13 cellular contexts compared by ENCODE assay signal in genomic region chr6:156846845-156847599, GRCh38.
DNase-seq lines count a peak whose midpoint lies in the region; ATAC-seq and TF ChIP-seq lines count a peak whose summit lies in the region.
"Had no signal": no experiment of that assay in that cellular context is flagged by ENCODE, and none has a peak within 500 bp of the region (broad histone marks: within the 10 kb centered on the region; RNA-seq: fewer than 3 reads in every experiment).

No MANE protein-coding gene starts in this region.

- no peak overlapping the region for H2BK120ac ChIP-seq in mesenchymal stem cell (ENCODE audit: low read depth, low read length)

- DNase-seq in CD8-positive, alpha-beta memory T cell, result no peak
- no peak for DNase-seq in activated naive CD8-positive, alpha-beta T cell treated with anti-CD3 and anti-CD28 coated beads for 36 hours
- DNase-seq in mesenchymal stem cell (no peak), HAP-1 (ENCODE audit: low spot score in 2 of 2) (no peak), BE2C (no peak), superior temporal gyrus (ENCODE audit: extremely low spot score) (no peak)
- DNase-seq: activated CD4-positive, alpha-beta T cell treated with anti-CD3 and anti-CD28 coated beads, Interleukin-2, amount 50 U/mL, for 1 hour; activated effector memory CD4-positive, alpha-beta T cell treated with Interleukin-2 at 50 U/mL for 16 hours; NCI-H1930; stimulated activated CD4-positive, alpha-beta T cell treated with anti-CD3 and anti-CD28 coated beads, Interleukin-2, amount 100 ng/mL, for 24 hours had no signal

- POLR2A ChIA-PET in CD8-positive, alpha-beta memory T cell (lab: Charles Lee), result no interaction called here

- H3K23ac ChIP-seq in mesenchymal stem cell (ENCODE audit: low read length in 2 of 2), result no peak overlapping the region

- peaks cover 23% of the 10 kb centered on the region for H3K79me1 ChIP-seq in mesenchymal stem cell (replicated peaks; ENCODE audit: low read length, poor library complexity, severe bottlenecking)

- no peak overlapping the region for H4K8ac ChIP-seq in mesenchymal stem cell (ENCODE audit: low read length)

- H3K9ac ChIP-seq in BLaER1 (no peak overlapping the region; the same call in 1 of the 2 replicates), mesenchymal stem cell (ENCODE audit: low read length) (no peak overlapping the region)

- peak overlapping the region; percentile 35 for H2AK5ac ChIP-seq in mesenchymal stem cell (ENCODE audit: low read length, severe bottlenecking)

- H3K27ac ChIP-seq in BLaER1 (peak overlapping the region; percentile 27; the same call in 1 of the 2 replicates), mesenchymal stem cell (ENCODE audit: low read length, poor library complexity, severe bottlenecking) (no peak overlapping the region)
- no peak overlapping the region for H3K27ac ChIP-seq in CD8-positive, alpha-beta memory T cell (ENCODE audit: low read depth, low read length)

- H3K27me3 ChIP-seq in BLaER1, result no peaks in the 10 kb centered on the region
- no peaks in the 10 kb centered on the region for H3K27me3 ChIP-seq in CD8-positive, alpha-beta memory T cell (ENCODE audit: insufficient read depth, low read length, poor library complexity, severe bottlenecking)
- H3K27me3 ChIP-seq in mesenchymal stem cell (ENCODE audit: control insufficient read depth in 1 of 2, insufficient read depth in 1 of 2, low read length in 2 of 2), result no peaks in the 10 kb centered on the region
- no peaks in the 10 kb centered on the region for H3K27me3 ChIP-seq in HAP-1 (ENCODE audit: low read depth)
- H3K27me3 ChIP-seq in BE2C, result no peaks in the 10 kb centered on the region
- H3K27me3 ChIP-seq: upper lobe of left lung had no signal

- H4K91ac ChIP-seq in mesenchymal stem cell (ENCODE audit: low read length), result no peak overlapping the region

- peaks cover 91% of the 10 kb centered on the region for H3K4me1 ChIP-seq in BLaER1
- H3K4me1 ChIP-seq in CD8-positive, alpha-beta memory T cell (ENCODE audit: insufficient read depth, low read length), result peaks cover 37% of the 10 kb centered on the region
- H3K4me1 ChIP-seq in mesenchymal stem cell (ENCODE audit: control insufficient read depth, insufficient read depth, low read depth, low read length), result peaks cover 6% of the 10 kb centered on the region
- H3K4me1 ChIP-seq in HAP-1, result peaks cover 41% of the 10 kb centered on the region
- H3K4me1 ChIP-seq in BE2C, result peaks cover 31% of the 10 kb centered on the region

- peaks cover 10% of the 10 kb centered on the region for H3K36me3 ChIP-seq in BLaER1
- H3K36me3 ChIP-seq in CD8-positive, alpha-beta memory T cell (ENCODE audit: insufficient read depth, low read length), result no peaks in the 10 kb centered on the region
- no peaks in the 10 kb centered on the region for H3K36me3 ChIP-seq in mesenchymal stem cell (ENCODE audit: control insufficient read depth in 1 of 2, insufficient read depth in 2 of 2, low read depth in 1 of 2, low read length in 2 of 2)
- no peaks in the 10 kb centered on the region for H3K36me3 ChIP-seq in HAP-1 (replicated peaks)
- H3K36me3 ChIP-seq in BE2C, result no peaks in the 10 kb centered on the region
- H3K36me3 ChIP-seq: upper lobe of left lung had no signal

- H3K27ac Mint-ChIP-seq in CD8-positive, alpha-beta memory T cell, result peak overlapping the region in 4 of 8 donors; percentile 21 to 64 (median 52)
- peak overlapping the region; percentile 36 for H3K27ac Mint-ChIP-seq in activated naive CD8-positive, alpha-beta T cell treated with anti-CD3 and anti-CD28 coated beads for 36 hours

- H3K9me3 Mint-ChIP-seq in CD8-positive, alpha-beta memory T cell, result no peaks in the 10 kb centered on the region
- H3K9me3 Mint-ChIP-seq in activated naive CD8-positive, alpha-beta T cell treated with anti-CD3 and anti-CD28 coated beads for 36 hours, result no peaks in the 10 kb centered on the region

- no peak overlapping the region for H2BK5ac ChIP-seq in mesenchymal stem cell (ENCODE audit: low read depth, low read length, poor library complexity, severe bottlenecking)

- in situ Hi-C loops in HAP-1 (cut with MboI; ENCODE audit: low sequenced_read_pairs), result no loop called here

- H2BK12ac ChIP-seq in mesenchymal stem cell (ENCODE audit: low read length in 2 of 2), result no peak overlapping the region

- peak overlapping the region in 5 of 7 donors; percentile 17 to 49 (median 24) for H3K4me3 Mint-ChIP-seq in CD8-positive, alpha-beta memory T cell
- H3K4me3 Mint-ChIP-seq in activated naive CD8-positive, alpha-beta T cell treated with anti-CD3 and anti-CD28 coated beads for 36 hours, result peak overlapping the region; percentile 0

- CTCF ChIA-PET in CD8-positive, alpha-beta memory T cell (lab: Charles Lee), result no interaction called here

- WGBS in mesenchymal stem cell, result 62% methylated on average over 6 of the region's 6 CpGs

- H3K4me1 Mint-ChIP-seq in CD8-positive, alpha-beta memory T cell, result peaks cover 89 to 99% (median 98%) of the 10 kb centered on the region in 3 donors
- peaks cover 77% of the 10 kb centered on the region for H3K4me1 Mint-ChIP-seq in activated naive CD8-positive, alpha-beta T cell treated with anti-CD3 and anti-CD28 coated beads for 36 hours

- peaks cover 100% of the 10 kb centered on the region for H4K20me1 ChIP-seq in BLaER1

- H3K36me3 Mint-ChIP-seq in CD8-positive, alpha-beta memory T cell, result peaks cover 0 to 9% (median 2%) of the 10 kb centered on the region in 3 donors
- H3K36me3 Mint-ChIP-seq in activated naive CD8-positive, alpha-beta T cell treated with anti-CD3 and anti-CD28 coated beads for 36 hours, result peaks cover 27% of the 10 kb centered on the region

- no peak overlapping the region for H2AFZ ChIP-seq in mesenchymal stem cell (ENCODE audit: low read depth, low read length)

- no peak for ATAC-seq in GM21529 (IDR thresholded peaks at IDR 0.05; ENCODE audit: unreplicated experiment)

- TF ChIP-seq CTCF in BE2C (IDR thresholded peaks at IDR 0.05; ENCODE audit: low read depth, low read length), result no peak

- H3K9me3 ChIP-seq in BLaER1, result no peaks in the 10 kb centered on the region
- H3K9me3 ChIP-seq in CD8-positive, alpha-beta memory T cell (ENCODE audit: low read length), result no peaks in the 10 kb centered on the region
- no peaks in the 10 kb centered on the region for H3K9me3 ChIP-seq in mesenchymal stem cell (ENCODE audit: control insufficient read depth, low read length)
- no peaks in the 10 kb centered on the region for H3K9me3 ChIP-seq in HAP-1
- no peaks in the 10 kb centered on the region for H3K9me3 ChIP-seq in BE2C
- H3K9me3 ChIP-seq: upper lobe of left lung had no signal

- H2BK15ac ChIP-seq in mesenchymal stem cell (ENCODE audit: low read depth, poor library complexity, severe bottlenecking), result no peak overlapping the region

- H3K4me3 ChIP-seq in BLaER1 (no peak overlapping the region), mesenchymal stem cell (ENCODE audit: insufficient read depth in 1 of 2, low read depth in 1 of 2, low read length in 2 of 2) (no peak overlapping the region), HAP-1 (no peak overlapping the region), BE2C (ENCODE audit: low read depth, low read length) (no peak overlapping the region)
- no peak overlapping the region for H3K4me3 ChIP-seq in CD8-positive, alpha-beta memory T cell (ENCODE audit: low read length)
- H3K4me3 ChIP-seq: upper lobe of left lung had no signal

- no peak overlapping the region for H3K14ac ChIP-seq in mesenchymal stem cell (ENCODE audit: low read length in 2 of 2)

- H3K18ac ChIP-seq in mesenchymal stem cell (ENCODE audit: low read depth in 1 of 2, low read length in 2 of 2), result peak overlapping the region; percentile 5 to 49

- H3K4ac ChIP-seq in mesenchymal stem cell (ENCODE audit: low read depth in 1 of 2, low read length in 2 of 2), result no peak overlapping the region

- H3K4me2 ChIP-seq in BLaER1 (peak overlapping the region; percentile 89), mesenchymal stem cell (ENCODE audit: low read length, poor library complexity, severe bottlenecking) (no peak overlapping the region)

- no peaks in the 10 kb centered on the region for H3K27me3 Mint-ChIP-seq in CD8-positive, alpha-beta memory T cell
- no peaks in the 10 kb centered on the region for H3K27me3 Mint-ChIP-seq in activated naive CD8-positive, alpha-beta T cell treated with anti-CD3 and anti-CD28 coated beads for 36 hours
